In the genomic region with DNA sequence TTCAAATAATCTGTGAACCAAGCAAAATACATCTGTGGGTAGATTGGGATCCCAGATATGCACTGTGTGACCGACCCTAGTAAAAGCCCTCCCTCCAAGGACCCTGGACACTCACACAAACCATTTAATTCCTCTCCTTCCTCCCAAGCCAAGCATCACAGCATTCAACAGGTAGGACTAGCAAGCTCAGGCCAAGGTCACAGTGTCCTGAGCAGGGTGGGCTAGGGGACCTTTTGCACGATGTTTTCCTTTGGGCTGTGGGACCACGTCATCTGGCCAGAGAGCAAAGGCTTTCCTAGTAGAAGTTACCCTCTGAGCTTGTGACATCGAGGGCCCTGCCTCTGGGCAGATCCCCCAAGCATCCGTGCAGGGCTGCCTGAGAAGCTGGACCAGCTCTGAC, we compare ENCODE assay signal across 34 cellular contexts.
"Had no signal": no experiment of that assay in that cellular context is flagged by ENCODE, and none has a peak within 500 bp of the region (broad histone marks: within the 10 kb centered on the region; RNA-seq: fewer than 3 reads in every experiment).

No MANE protein-coding gene starts in this region.

- DNase-seq: Karpas-422, Kasumi-1, MG63, MV-4-11, NCI-H1048, NCI-H1092, NCI-H1092 treated with DMSO at 0.1 percent for 48 hours, NCI-H1105, NCI-H1105 treated with DMSO at 0.1 percent for 48 hours, NCI-H1417, NCI-H1417 treated with DMSO at 0.1 percent for 48 hours, NCI-H1436, NCI-H1436 treated with DMSO at 0.1 percent for 48 hours, NCI-H146, NCI-H1694, NCI-H1694 treated with DMSO at 0.1 percent for 48 hours, NCI-H187, NCI-H187 treated with DMSO at 0.1 percent for 48 hours, NCI-H1930, NCI-H2029, NCI-H2029 treated with DMSO at 0.1 percent for 48 hours, NCI-H2081, NCI-H2081 treated with DMSO at 0.1 percent for 48 hours, NCI-H2107, NCI-H2171, NCI-H2171 treated with DMSO at 0.1 percent for 48 hours, NCI-H2227 treated with DMSO at 0.1 percent for 48 hours, NCI-H226, NCI-H345, NCI-H446, NCI-H446 treated with DMSO at 0.1 percent for 48 hours, NCI-H510A, NCI-H510A treated with DMSO at 0.1 percent for 48 hours, NCI-H524 had no signal

- H3K36me3 ChIP-seq: MG63 had no signal

- H3K4me3 ChIP-seq: MG63 had no signal

- H3K9me3 ChIP-seq: MG63 had no signal
